Comparison of ENCODE assay signal across 12 cellular contexts in genomic region chr3:163809540-163809993, GRCh38.
DNase-seq lines count a peak whose midpoint lies in the region; ATAC-seq, FAIRE-seq and TF ChIP-seq lines count a peak whose summit lies in the region.
"Had no signal": no experiment of that assay in that cellular context is flagged by ENCODE, and none has a peak within 500 bp of the region (broad histone marks: within the 10 kb centered on the region; RNA-seq: fewer than 3 reads in every experiment).

No MANE protein-coding gene starts in this region.

- H3K9me2 ChIP-seq in MM.1S (replicated peaks; ENCODE audit: insufficient read depth, low read length) = no peaks in the 10 kb centered on the region

- peak; percentile 96 for DNase-seq in MM.1S
- peak; percentile 11 for DNase-seq in small intestine
- DNase-seq in hypothalamus (lab: John Stamatoyannopoulos, UW) = no peak
- no peak for DNase-seq in HuH-7.5 (ENCODE audit: low spot score)
- DNase-seq: dorsolateral prefrontal cortex; stimulated activated CD4-positive, alpha-beta T cell treated with anti-CD3 and anti-CD28 coated beads, Interleukin-4, amount 100 ng/mL, for 24 hours had no signal

- peaks cover 17% of the 10 kb centered on the region for H3F3A ChIP-seq in MM.1S (ENCODE audit: insufficient read depth, low read length)

- H3K27ac ChIP-seq in MM.1S (ENCODE audit: low read length) = peak overlapping the region; percentile 40; the same call in 1 of the 2 replicates
- no peak overlapping the region for H3K27ac ChIP-seq in small intestine (ENCODE audit: low read depth in 1 of 2, low read length in 1 of 2)
- H3K27ac ChIP-seq: dorsolateral prefrontal cortex, right atrium auricular region had no signal

- ATAC-seq in GM18868 (IDR thresholded peaks at IDR 0.05; ENCODE audit: unreplicated experiment) = peak; percentile 95
- peak; percentile 88 for ATAC-seq in HG02798 (IDR thresholded peaks at IDR 0.05; ENCODE audit: poor library complexity, unreplicated experiment)
- no peak for ATAC-seq in GM21447 (IDR thresholded peaks at IDR 0.05; ENCODE audit: unreplicated experiment)
- ATAC-seq: stimulated activated memory B cell treated with anti-CD40 and anti-IgM and Interleukin-4, amounts not matched to agents 10 μg/mL and 1 μg/mL and 100 μg/mL, for 72 hours had no signal

- no peaks in the 10 kb centered on the region for H3K79me2 ChIP-seq in MM.1S (ENCODE audit: low read length)

- H3K4me1 ChIP-seq in MM.1S (ENCODE audit: low read length) = peaks cover 17% of the 10 kb centered on the region
- H3K4me1 ChIP-seq in small intestine (ENCODE audit: control insufficient read depth in 2 of 2, insufficient read depth in 1 of 2, low read depth in 1 of 2, low read length in 1 of 2) = no peaks in the 10 kb centered on the region
- H3K4me1 ChIP-seq: right atrium auricular region had no signal

- peak overlapping the region; percentile 30 for H3K4me2 ChIP-seq in MM.1S (ENCODE audit: low read depth, low read length)

- no peaks in the 10 kb centered on the region for H4K20me1 ChIP-seq in MM.1S (ENCODE audit: insufficient read depth, low read length)

- WGBS in small intestine, 3 donors = 19 to 52% (median 25%) methylated on average over 4 of the region's 4 CpGs

- no peak for TF ChIP-seq CTCF in MM.1S (IDR thresholded peaks at IDR 0.05; ENCODE audit: low read length)

- no peak overlapping the region for H3K9ac ChIP-seq in MM.1S (ENCODE audit: low read length)

- no peak overlapping the region for H2AFZ ChIP-seq in MM.1S (ENCODE audit: low read length)

- H3K36me3 ChIP-seq in MM.1S (replicated peaks; ENCODE audit: insufficient read depth, low read length) (no peaks in the 10 kb centered on the region), small intestine (ENCODE audit: control insufficient read depth in 2 of 2, insufficient read depth in 2 of 2, low read length in 2 of 2) (no peaks in the 10 kb centered on the region)
- H3K36me3 ChIP-seq: right atrium auricular region had no signal

- FAIRE-seq in small intestine (lab: Jason Lieb, UNC) = no peak
- FAIRE-seq: urothelium cell line had no signal

- H3K4me3 ChIP-seq in MM.1S (ENCODE audit: low read length) (peak overlapping the region; percentile 11), small intestine (ENCODE audit: low read depth in 1 of 2, low read length in 2 of 2) (no peak overlapping the region)
- H3K4me3 ChIP-seq: dorsolateral prefrontal cortex, right atrium auricular region had no signal

- H3K9me3 ChIP-seq in MM.1S (replicated peaks; ENCODE audit: insufficient read depth, low read length) = no peaks in the 10 kb centered on the region
- no peaks in the 10 kb centered on the region for H3K9me3 ChIP-seq in small intestine (ENCODE audit: control insufficient read depth, low read depth)
- H3K9me3 ChIP-seq: right atrium auricular region had no signal

- H3K27me3 ChIP-seq in MM.1S (replicated peaks; ENCODE audit: insufficient read depth, low read length) (no peaks in the 10 kb centered on the region), small intestine (ENCODE audit: control insufficient read depth in 2 of 2, insufficient read depth in 2 of 2, low read length in 2 of 2) (no peaks in the 10 kb centered on the region)
- H3K27me3 ChIP-seq: dorsolateral prefrontal cortex, right atrium auricular region had no signal

Comparison
In these comparisons a context has a peak if more than half of its experiments do, and no peak if none do; other contexts are left out.
1. DNase-seq: peak in MM.1S (single experiment) and small intestine (single experiment); none in hypothalamus (0 of 51) and HuH-7.5 (single experiment).